ENCODE assay signal across 23 cellular contexts in the genomic region with DNA sequence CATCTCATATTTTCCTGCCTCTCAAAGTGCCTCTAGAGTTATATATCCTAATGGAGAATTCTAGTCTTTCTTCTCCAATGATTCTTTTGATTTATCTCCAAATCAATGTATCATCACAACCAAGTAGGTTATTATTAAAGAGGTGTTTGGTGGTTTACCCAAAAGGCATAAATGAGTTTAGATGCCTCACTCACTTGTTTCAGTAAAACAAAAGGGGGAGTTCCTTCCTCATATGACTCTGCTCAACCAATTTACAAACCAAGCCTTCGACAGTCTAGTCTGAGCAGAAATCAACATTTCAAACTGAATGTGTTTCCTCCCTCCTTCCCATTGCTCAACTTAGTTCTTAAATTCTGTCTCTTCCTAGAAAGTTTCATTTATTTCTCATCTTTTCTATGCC.
"Had no signal": no experiment of that assay in that cellular context is flagged by ENCODE, and none has a peak within 500 bp of the region (broad histone marks: within the 10 kb centered on the region; RNA-seq: fewer than 3 reads in every experiment).

No MANE protein-coding gene starts in this region.

- H3K4me3 ChIP-seq: Peyer's patch, SJSA1 had no signal

- H3K27ac Mint-ChIP-seq: activated CD4-positive, alpha-beta T cell treated with anti-CD3 and anti-CD28 coated beads, Interleukin-2, amount 10 ng/mL, durations not matched to agents 24 days and 14 days; activated CD8-positive, alpha-beta memory T cell treated with anti-CD3 and anti-CD28 coated beads, Interleukin-2, amount 10 ng/mL, durations not matched to agents 7 days and 5 days; activated naive CD8-positive, alpha-beta T cell had no signal

- H3K9me3 ChIP-seq: Peyer's patch, SJSA1 had no signal

- FAIRE-seq: colon had no signal

- H3K9ac ChIP-seq: KMS-11 had no signal

- DNase-seq: activated CD4-positive, alpha-beta T cell treated with anti-CD3 and anti-CD28 coated beads, Interleukin-2, amount 10 ng/mL, durations not matched to agents 24 days and 14 days; activated CD4-positive, alpha-beta T cell treated with anti-CD3 and anti-CD28 coated beads, Interleukin-2, amount 50 U/mL, for 48 hours; activated CD8-positive, alpha-beta memory T cell treated with anti-CD3 and anti-CD28 coated beads, Interleukin-2, amount 10 ng/mL, durations not matched to agents 7 days and 5 days; activated effector memory CD4-positive, alpha-beta T cell treated with Interleukin-2 at 50 U/mL for 16 hours; activated naive CD4-positive, alpha-beta T cell; amygdala; cerebellar nuclear complex; NCI-H1105; NCI-H1436; NCI-H1694 treated with DMSO at 0.1 percent for 48 hours; NCI-H345; NCI-H510A; NCI-H526 treated with DMSO at 0.1 percent for 48 hours; NCI-H82; Peyer's patch; Right ventricle myocardium superior; SW 1271 had no signal

- H3K27ac ChIP-seq: KMS-11, Peyer's patch, RWPE1, SJSA1 had no signal

- H3K36me3 ChIP-seq: Peyer's patch, SJSA1 had no signal

- H3K4me2 ChIP-seq: KMS-11 had no signal

- H3K27me3 ChIP-seq: Peyer's patch, SJSA1 had no signal

- ATAC-seq: activated CD8-positive, alpha-beta memory T cell treated with anti-CD3 and anti-CD28 coated beads, Interleukin-2, amount 10 ng/mL, durations not matched to agents 7 days and 5 days; SK-N-SH treated with all-trans-retinoic acid at 6 μM for 48 hours had no signal

- H3K27me3 Mint-ChIP-seq: activated CD4-positive, alpha-beta T cell treated with anti-CD3 and anti-CD28 coated beads, Interleukin-2, amount 10 ng/mL, durations not matched to agents 24 days and 14 days; activated CD8-positive, alpha-beta memory T cell treated with anti-CD3 and anti-CD28 coated beads, Interleukin-2, amount 10 ng/mL, durations not matched to agents 7 days and 5 days; activated naive CD8-positive, alpha-beta T cell had no signal

- H3K4me1 ChIP-seq: SJSA1 had no signal

- H3K4me3 Mint-ChIP-seq: activated CD4-positive, alpha-beta T cell treated with anti-CD3 and anti-CD28 coated beads, Interleukin-2, amount 10 ng/mL, durations not matched to agents 24 days and 14 days; activated CD8-positive, alpha-beta memory T cell treated with anti-CD3 and anti-CD28 coated beads, Interleukin-2, amount 10 ng/mL, durations not matched to agents 7 days and 5 days; activated naive CD8-positive, alpha-beta T cell had no signal
